In the genomic region with DNA sequence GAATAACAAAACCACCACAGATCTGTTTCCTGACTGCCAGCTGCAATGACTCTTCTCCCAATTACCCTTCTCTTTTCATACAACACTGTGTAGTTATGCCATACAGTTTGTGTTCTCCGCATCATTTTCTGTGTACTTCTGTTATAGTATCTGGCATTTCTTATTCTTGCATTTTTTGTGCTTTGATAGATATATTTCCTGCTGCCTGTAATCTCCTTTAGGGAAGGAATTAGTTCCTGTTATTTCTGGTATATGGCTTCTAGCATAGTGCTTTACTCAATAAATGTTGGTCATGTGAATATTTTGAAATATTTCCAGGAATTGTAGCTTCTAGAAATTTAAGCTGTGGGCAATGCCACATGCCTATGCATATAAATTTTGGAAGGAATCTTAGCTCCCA, we compare ENCODE assay signal across 29 cellular contexts.
"Had no signal": no experiment of that assay in that cellular context is flagged by ENCODE, and none has a peak within 500 bp of the region (broad histone marks: within the 10 kb centered on the region; RNA-seq: fewer than 3 reads in every experiment).

No MANE protein-coding gene starts in this region.

- H3K9me3 ChIP-seq: ascending aorta, breast epithelium, colonic mucosa had no signal

- H3K36me3 ChIP-seq: ascending aorta, breast epithelium, cardiac muscle cell, colonic mucosa had no signal

- H3K27ac ChIP-seq: ascending aorta, breast epithelium, cardiac muscle cell, colonic mucosa, dorsolateral prefrontal cortex, VCaP had no signal

- DNase-seq: activated CD4-positive, alpha-beta memory T cell treated with anti-CD3 and anti-CD28 coated beads, Interleukin-2, amount 10 ng/mL, durations not matched to agents 7 days and 5 days; activated CD4-positive, alpha-beta T cell treated with anti-CD3 and anti-CD28 coated beads for 1 hour; activated CD4-positive, alpha-beta T cell treated with anti-CD3 and anti-CD28 coated beads for 4 hours; activated CD4-positive, alpha-beta T cell treated with anti-CD3 and anti-CD28 coated beads, Interleukin-2, amount 10 ng/mL, durations not matched to agents 7 days and 5 days; activated CD4-positive, alpha-beta T cell treated with anti-CD3 and anti-CD28 coated beads, Interleukin-2, amount 50 U/mL, for 4 hours; activated CD8-positive, alpha-beta memory T cell treated with anti-CD3 and anti-CD28 coated beads, Interleukin-2, amount 50 U/mL, for 48 hours; activated gamma-delta T cell; activated naive CD4-positive, alpha-beta T cell; activated naive CD4-positive, alpha-beta T cell treated with anti-CD3 and anti-CD28 coated beads, Interleukin-2, amount 10 ng/mL, durations not matched to agents 7 days and 5 days; activated naive CD8-positive, alpha-beta T cell treated with anti-CD3 and anti-CD28 coated beads, Interleukin-2, amount 10 ng/mL, durations not matched to agents 7 days and 5 days; activated T-cell treated with anti-CD3 and anti-CD28 coated beads for 4 hours; activated T-cell treated with anti-CD3 and anti-CD28 coated beads, Interleukin-2, amount 50 U/mL, for 24 hours; activated T-cell treated with anti-CD3 and anti-CD28 coated beads, Interleukin-2, amount 50 U/mL, for 72 hours; central memory CD4-positive, alpha-beta T cell; cerebellar nuclear complex; colonic mucosa; dorsolateral prefrontal cortex; effector memory CD4-positive, alpha-beta T cell; endodermal cell; foreskin fibroblast; head of caudate nucleus; T-helper 17 cell; T1000 had no signal

- H3K4me1 ChIP-seq: ascending aorta, breast epithelium, colonic mucosa had no signal

- ATAC-seq: activated naive CD4-positive, alpha-beta T cell treated with anti-CD3 and anti-CD28 coated beads, Interleukin-2, amount 50 U/mL, for 72 hours; activated T-cell treated with anti-CD3 and anti-CD28 coated beads, Interleukin-2, amount 50 U/mL, for 72 hours; esophagus mucosa; T-helper 17 cell had no signal

- H3K4me3 ChIP-seq: ascending aorta, breast epithelium, cardiac muscle cell, colonic mucosa, dorsolateral prefrontal cortex had no signal

- H3K27me3 ChIP-seq: ascending aorta, breast epithelium, cardiac muscle cell, colonic mucosa, dorsolateral prefrontal cortex had no signal
